Comparison of ENCODE assay signal across 27 cellular contexts in genomic region chr13:113598081-113598410, GRCh38. TPM values are rescaled to one million over a fixed set of nuclear protein-coding genes. Genes with fewer than 3 reads are reported as not detected.
A peak's percentile ranks its signal among the peaks of the same experiment; 100 is the strongest.
DNase-seq lines count a peak whose midpoint lies in the region; ATAC-seq and TF ChIP-seq lines count a peak whose summit lies in the region.
"Had no signal": no experiment of that assay in that cellular context is flagged by ENCODE, and none has a peak within 500 bp of the region (broad histone marks: within the 10 kb centered on the region; RNA-seq: fewer than 3 reads in every experiment).

No MANE protein-coding gene starts in this region.

- peak; percentile 7 for DNase-seq in activated CD4-positive, CD25-positive, alpha-beta regulatory T cell treated with anti-CD3 and anti-CD28 coated beads, Interleukin-2, amount 50 U/mL, for 72 hours
- no peak for DNase-seq in activated CD4-positive, CD25-positive, alpha-beta regulatory T cell (lab: John Stamatoyannopoulos, UW)
- DNase-seq in activated B cell treated with CpG ODN at 0.5 μM for 24 hours, result peak; percentile 1
- peak; percentile 20 to 39 for DNase-seq in left lung
- DNase-seq in tibial artery, result peak; percentile 13 to 39
- no peak for DNase-seq in T1000 (lab: John Stamatoyannopoulos, UW)
- DNase-seq: ACHN, COR-L47, DMS79, GOT3, Karpas-422, MV-4-11, NCI-H1105 treated with DMSO at 0.1 percent for 48 hours, NCI-H2029 treated with DMSO at 0.1 percent for 48 hours, NCI-H2171, NCI-H345, NCI-H524, NCI-H82, SJCRH30 had no signal

- H3K27me3 ChIP-seq in left lung (no peaks in the 10 kb centered on the region), tibial artery (no peaks in the 10 kb centered on the region)
- H3K27me3 ChIP-seq: BLaER1, SJCRH30 had no signal

- peaks cover 39% of the 10 kb centered on the region for H3K36me3 Mint-ChIP-seq in activated B cell treated with CpG ODN at 0.5 μM for 24 hours (ENCODE audit: low read depth)

- intact Hi-C loops in activated B cell treated with CpG ODN at 0.5 μM for 24 hours (cut with micrococcal nuclease), result no loop called here
- intact Hi-C loops in left lung (cut with DNase I), result no loop called here
- intact Hi-C loops in tibial artery (cut with DNase I; ENCODE audit: low total_unique reads), result no loop called here

- peaks cover 4% of the 10 kb centered on the region for H3K9me3 Mint-ChIP-seq in activated B cell treated with CpG ODN at 0.5 μM for 24 hours
- H3K9me3 Mint-ChIP-seq: CD4-positive, alpha-beta T cell had no signal

- H3K36me3 ChIP-seq in left lung (peaks cover 0 to 40% of the 10 kb centered on the region in 2 donors), tibial artery (peaks cover 0 to 23% (median 3%) of the 10 kb centered on the region in 3 donors)

- no peak overlapping the region for H3K27ac Mint-ChIP-seq in activated B cell treated with CpG ODN at 0.5 μM for 24 hours
- H3K27ac Mint-ChIP-seq: CD4-positive, alpha-beta T cell had no signal

- H3K9me3 ChIP-seq in left lung (peaks cover 0 to 6% of the 10 kb centered on the region in 2 donors), tibial artery (no peaks in the 10 kb centered on the region)
- H3K9me3 ChIP-seq: SJCRH30 had no signal

- POLR2A ChIA-PET in activated B cell treated with CpG ODN at 0.5 μM for 24 hours (lab: Charles Lee), result no interaction called here

- TF ChIP-seq CTCF in activated B cell treated with CpG ODN at 0.5 μM for 24 hours (IDR thresholded peaks at IDR 0.05), result no peak
- TF ChIP-seq CTCF in left lung (IDR thresholded peaks at IDR 0.05), result no peak
- no peak for TF ChIP-seq CTCF in tibial artery (IDR thresholded peaks at IDR 0.05)

- no peaks in the 10 kb centered on the region for H3K4me1 Mint-ChIP-seq in activated B cell treated with CpG ODN at 0.5 μM for 24 hours

- H3K4me1 ChIP-seq in left lung (no peaks in the 10 kb centered on the region), tibial artery (no peaks in the 10 kb centered on the region)
- H3K4me1 ChIP-seq: SJCRH30 had no signal

- H3K4me3 ChIP-seq in left lung (no peak overlapping the region), tibial artery (no peak overlapping the region)
- H3K4me3 ChIP-seq: BLaER1, SJCRH30 had no signal

- no peak for ATAC-seq in activated B cell treated with CpG ODN at 0.5 μM for 24 hours (ENCODE audit: low read depth)
- no peak for ATAC-seq in left lung
- no peak for ATAC-seq in HG02763 (IDR thresholded peaks at IDR 0.05; ENCODE audit: unreplicated experiment)
- ATAC-seq in GM21717 (IDR thresholded peaks at IDR 0.05; ENCODE audit: unreplicated experiment), result no peak
- ATAC-seq: HCT116, Panc1 had no signal

- no peaks in the 10 kb centered on the region for H3K27me3 Mint-ChIP-seq in activated B cell treated with CpG ODN at 0.5 μM for 24 hours
- H3K27me3 Mint-ChIP-seq: CD4-positive, alpha-beta T cell had no signal

- CTCF ChIA-PET in activated B cell treated with CpG ODN at 0.5 μM for 24 hours (lab: Charles Lee), result no interaction called here

- H3K27ac ChIP-seq in left lung (no peak overlapping the region), tibial artery (no peak overlapping the region)
- H3K27ac ChIP-seq: 22Rv1, BLaER1, SJCRH30 had no signal

- H3K4me3 Mint-ChIP-seq in activated B cell treated with CpG ODN at 0.5 μM for 24 hours, result no peak overlapping the region
- H3K4me3 Mint-ChIP-seq: CD4-positive, alpha-beta T cell had no signal

RNA-seq across cellular contexts. Expression of gene TFDP1, which starts 13.5 kb away (rescaled TPM):
- 53.1 and 54.3 TPM in 2 replicates for total RNA-seq in activated B cell treated with CpG ODN at 0.5 μM for 24 hours
- 10 to 100 TPM; 48.8 to 61.9 TPM for total RNA-seq in left lung

RNA-seq across cellular contexts. Expression of gene ATP4B, which starts 60.0 kb away (rescaled TPM):
- not detected in 2 replicates for total RNA-seq in activated B cell treated with CpG ODN at 0.5 μM for 24 hours
- not detected for total RNA-seq in left lung
- total RNA-seq: CD4-positive, alpha-beta T cell; M059J; SJCRH30 had no signal

Comparison
In these comparisons a context has a peak if more than half of its experiments do, and no peak if none do; other contexts are left out.
1. DNase-seq: peak in activated CD4-positive, CD25-positive, alpha-beta regulatory T cell treated with anti-CD3 and anti-CD28 coated beads, Interleukin-2, amount 50 U/mL, for 72 hours (single experiment), activated B cell treated with CpG ODN at 0.5 μM for 24 hours (single experiment), left lung (2 of 2) and tibial artery (2 of 2); none in activated CD4-positive, CD25-positive, alpha-beta regulatory T cell (0 of 4) and T1000 (single experiment).